In the genomic region with DNA sequence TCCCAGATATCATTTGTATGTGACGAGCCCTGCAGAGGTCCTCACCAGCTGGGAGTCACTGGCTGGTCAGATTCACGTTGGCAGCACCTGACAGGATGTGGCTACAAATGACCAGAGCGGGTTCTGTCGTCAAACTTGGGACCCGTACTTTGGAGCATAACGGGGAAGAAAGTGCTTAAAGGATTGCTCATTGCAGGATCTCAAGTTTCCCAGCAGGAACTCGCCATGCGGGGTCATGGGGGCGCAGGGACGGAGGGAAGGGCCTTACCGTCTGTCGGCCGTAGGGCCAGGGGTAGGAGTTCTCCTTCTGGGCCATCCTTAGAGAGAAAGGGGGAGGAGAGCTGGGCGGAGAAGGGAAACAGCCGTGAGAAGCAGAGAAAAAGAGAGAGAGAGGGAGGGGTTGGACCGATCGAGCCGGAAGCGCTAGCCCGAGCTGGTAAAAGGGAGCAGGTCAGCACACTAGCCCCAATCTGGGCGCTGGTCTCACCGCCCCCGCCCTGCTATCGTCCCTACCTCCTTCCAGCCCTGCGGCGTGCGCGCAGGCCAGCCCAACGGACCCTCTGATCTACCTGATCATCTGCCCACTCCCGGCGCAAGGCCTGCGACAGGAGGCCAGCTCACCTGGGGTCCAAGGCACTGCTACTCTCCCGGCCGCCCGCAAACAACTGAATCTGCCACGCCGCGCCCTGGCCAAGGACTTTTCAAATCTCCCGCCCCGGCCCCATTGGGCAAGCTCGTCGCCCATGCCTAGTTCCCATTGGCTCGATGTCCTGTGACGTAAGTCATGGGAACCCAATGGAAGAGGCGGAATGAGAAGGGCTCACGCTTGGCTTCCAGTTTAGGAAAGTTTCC, we compare ENCODE assay signal across 1 cellular context.
A peak's percentile ranks its signal among the peaks of the same experiment; 100 is the strongest.
TF ChIP-seq lines count a peak whose summit lies in the region.

A gene (minus strand): TSS at position 667 of the 852 bp plus-strand sequence. CDS start 351 bp downstream, at position 316.

TF ChIP-seq in HepG2, 621 proteins besides CTCF, POLR2A, EP300 and RAD21 (continued from another document and continues in another):
- TF ChIP-seq, protein P1, sequence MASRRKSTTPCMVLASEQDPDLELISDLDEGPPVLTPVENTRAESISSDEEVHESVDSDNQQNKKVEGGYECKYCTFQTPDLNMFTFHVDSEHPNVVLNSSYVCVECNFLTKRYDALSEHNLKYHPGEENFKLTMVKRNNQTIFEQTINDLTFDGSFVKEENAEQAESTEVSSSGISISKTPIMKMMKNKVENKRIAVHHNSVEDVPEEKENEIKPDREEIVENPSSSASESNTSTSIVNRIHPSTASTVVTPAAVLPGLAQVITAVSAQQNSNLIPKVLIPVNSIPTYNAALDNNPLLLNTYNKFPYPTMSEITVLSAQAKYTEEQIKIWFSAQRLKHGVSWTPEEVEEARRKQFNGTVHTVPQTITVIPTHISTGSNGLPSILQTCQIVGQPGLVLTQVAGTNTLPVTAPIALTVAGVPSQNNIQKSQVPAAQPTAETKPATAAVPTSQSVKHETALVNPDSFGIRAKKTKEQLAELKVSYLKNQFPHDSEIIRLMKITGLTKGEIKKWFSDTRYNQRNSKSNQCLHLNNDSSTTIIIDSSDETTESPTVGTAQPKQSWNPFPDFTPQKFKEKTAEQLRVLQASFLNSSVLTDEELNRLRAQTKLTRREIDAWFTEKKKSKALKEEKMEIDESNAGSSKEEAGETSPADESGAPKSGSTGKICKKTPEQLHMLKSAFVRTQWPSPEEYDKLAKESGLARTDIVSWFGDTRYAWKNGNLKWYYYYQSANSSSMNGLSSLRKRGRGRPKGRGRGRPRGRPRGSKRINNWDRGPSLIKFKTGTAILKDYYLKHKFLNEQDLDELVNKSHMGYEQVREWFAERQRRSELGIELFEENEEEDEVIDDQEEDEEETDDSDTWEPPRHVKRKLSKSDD (CRISPR knock-in tag; IDR thresholded peaks at IDR 0.05; ENCODE audit: low read depth): 0 out of 2 replicates have a peak, but pooled peaks have one; percentile 43
- TF ChIP-seq, protein P2, sequence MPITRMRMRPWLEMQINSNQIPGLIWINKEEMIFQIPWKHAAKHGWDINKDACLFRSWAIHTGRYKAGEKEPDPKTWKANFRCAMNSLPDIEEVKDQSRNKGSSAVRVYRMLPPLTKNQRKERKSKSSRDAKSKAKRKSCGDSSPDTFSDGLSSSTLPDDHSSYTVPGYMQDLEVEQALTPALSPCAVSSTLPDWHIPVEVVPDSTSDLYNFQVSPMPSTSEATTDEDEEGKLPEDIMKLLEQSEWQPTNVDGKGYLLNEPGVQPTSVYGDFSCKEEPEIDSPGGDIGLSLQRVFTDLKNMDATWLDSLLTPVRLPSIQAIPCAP (CRISPR knock-in tag; IDR thresholded peaks at IDR 0.05; ENCODE audit: low read depth): no peak
- TF ChIP-seq ZNF577 (CRISPR knock-in tag; IDR thresholded peaks at IDR 0.05; ENCODE audit: borderline replicate concordance, low read depth): no peak
- no peak for TF ChIP-seq ZNF839 (CRISPR knock-in tag; IDR thresholded peaks at IDR 0.05; ENCODE audit: borderline replicate concordance)
- TF ChIP-seq ZNF124 (CRISPR knock-in tag; IDR thresholded peaks at IDR 0.05): no peak
- no peak for TF ChIP-seq ZNF703 (CRISPR knock-in tag; IDR thresholded peaks at IDR 0.05; ENCODE audit: borderline replicate concordance)
- TF ChIP-seq, protein P3, sequence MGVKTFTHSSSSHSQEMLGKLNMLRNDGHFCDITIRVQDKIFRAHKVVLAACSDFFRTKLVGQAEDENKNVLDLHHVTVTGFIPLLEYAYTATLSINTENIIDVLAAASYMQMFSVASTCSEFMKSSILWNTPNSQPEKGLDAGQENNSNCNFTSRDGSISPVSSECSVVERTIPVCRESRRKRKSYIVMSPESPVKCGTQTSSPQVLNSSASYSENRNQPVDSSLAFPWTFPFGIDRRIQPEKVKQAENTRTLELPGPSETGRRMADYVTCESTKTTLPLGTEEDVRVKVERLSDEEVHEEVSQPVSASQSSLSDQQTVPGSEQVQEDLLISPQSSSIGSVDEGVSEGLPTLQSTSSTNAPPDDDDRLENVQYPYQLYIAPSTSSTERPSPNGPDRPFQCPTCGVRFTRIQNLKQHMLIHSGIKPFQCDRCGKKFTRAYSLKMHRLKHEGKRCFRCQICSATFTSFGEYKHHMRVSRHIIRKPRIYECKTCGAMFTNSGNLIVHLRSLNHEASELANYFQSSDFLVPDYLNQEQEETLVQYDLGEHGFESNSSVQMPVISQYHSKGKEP (CRISPR knock-in tag; IDR thresholded peaks at IDR 0.05): no peak
- no peak for TF ChIP-seq ATAD3A (CRISPR knock-in tag; IDR thresholded peaks at IDR 0.05)
- 0 out of 2 replicates have a peak, but pooled peaks have one; percentile 7 for TF ChIP-seq THAP11 (CRISPR knock-in tag; IDR thresholded peaks at IDR 0.05)
- TF ChIP-seq, protein P4, sequence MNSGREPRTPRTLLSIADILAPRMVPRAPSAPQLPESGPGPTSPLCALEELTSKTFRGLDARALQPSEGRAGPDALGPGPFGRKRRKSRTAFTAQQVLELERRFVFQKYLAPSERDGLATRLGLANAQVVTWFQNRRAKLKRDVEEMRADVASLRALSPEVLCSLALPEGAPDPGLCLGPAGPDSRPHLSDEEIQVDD (CRISPR knock-in tag; IDR thresholded peaks at IDR 0.05; ENCODE audit: borderline replicate concordance): no peak
- TF ChIP-seq ZNF841 (CRISPR knock-in tag; IDR thresholded peaks at IDR 0.05; ENCODE audit: borderline replicate concordance): no peak
- TF ChIP-seq ZMYM4 (CRISPR knock-in tag; IDR thresholded peaks at IDR 0.05): peak; percentile 69; the same call in 1 of the 2 replicates
- TF ChIP-seq ZNF33B (CRISPR knock-in tag; IDR thresholded peaks at IDR 0.05): no peak
- TF ChIP-seq, protein P5, sequence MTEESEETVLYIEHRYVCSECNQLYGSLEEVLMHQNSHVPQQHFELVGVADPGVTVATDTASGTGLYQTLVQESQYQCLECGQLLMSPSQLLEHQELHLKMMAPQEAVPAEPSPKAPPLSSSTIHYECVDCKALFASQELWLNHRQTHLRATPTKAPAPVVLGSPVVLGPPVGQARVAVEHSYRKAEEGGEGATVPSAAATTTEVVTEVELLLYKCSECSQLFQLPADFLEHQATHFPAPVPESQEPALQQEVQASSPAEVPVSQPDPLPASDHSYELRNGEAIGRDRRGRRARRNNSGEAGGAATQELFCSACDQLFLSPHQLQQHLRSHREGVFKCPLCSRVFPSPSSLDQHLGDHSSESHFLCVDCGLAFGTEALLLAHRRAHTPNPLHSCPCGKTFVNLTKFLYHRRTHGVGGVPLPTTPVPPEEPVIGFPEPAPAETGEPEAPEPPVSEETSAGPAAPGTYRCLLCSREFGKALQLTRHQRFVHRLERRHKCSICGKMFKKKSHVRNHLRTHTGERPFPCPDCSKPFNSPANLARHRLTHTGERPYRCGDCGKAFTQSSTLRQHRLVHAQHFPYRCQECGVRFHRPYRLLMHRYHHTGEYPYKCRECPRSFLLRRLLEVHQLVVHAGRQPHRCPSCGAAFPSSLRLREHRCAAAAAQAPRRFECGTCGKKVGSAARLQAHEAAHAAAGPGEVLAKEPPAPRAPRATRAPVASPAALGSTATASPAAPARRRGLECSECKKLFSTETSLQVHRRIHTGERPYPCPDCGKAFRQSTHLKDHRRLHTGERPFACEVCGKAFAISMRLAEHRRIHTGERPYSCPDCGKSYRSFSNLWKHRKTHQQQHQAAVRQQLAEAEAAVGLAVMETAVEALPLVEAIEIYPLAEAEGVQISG (CRISPR knock-in tag; IDR thresholded peaks at IDR 0.05): peak; percentile 48; the same call in 1 of the 2 replicates
- TF ChIP-seq ELF3 (CRISPR knock-in tag; IDR thresholded peaks at IDR 0.05): no peak
- 0 out of 2 replicates have a peak, but pooled peaks have one; percentile 28 for TF ChIP-seq NFE2L1 (CRISPR knock-in tag; IDR thresholded peaks at IDR 0.05; ENCODE audit: borderline replicate concordance)
- no peak for TF ChIP-seq AHR (CRISPR knock-in tag; IDR thresholded peaks at IDR 0.05)
- TF ChIP-seq MBNL3 (CRISPR knock-in tag; conservative IDR thresholded peaks at IDR 0.05): no peak
- TF ChIP-seq, protein P6, sequence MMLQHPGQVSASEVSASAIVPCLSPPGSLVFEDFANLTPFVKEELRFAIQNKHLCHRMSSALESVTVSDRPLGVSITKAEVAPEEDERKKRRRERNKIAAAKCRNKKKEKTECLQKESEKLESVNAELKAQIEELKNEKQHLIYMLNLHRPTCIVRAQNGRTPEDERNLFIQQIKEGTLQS (CRISPR knock-in tag; IDR thresholded peaks at IDR 0.05): no peak
- TF ChIP-seq ZNF251 (CRISPR knock-in tag; IDR thresholded peaks at IDR 0.05): 0 out of 2 replicates have a peak, but pooled peaks have one; percentile 52
- peak; percentile 68; the same call in 1 of the 2 replicates for TF ChIP-seq SP2 (CRISPR knock-in tag; IDR thresholded peaks at IDR 0.05)
- no peak for TF ChIP-seq ZNF530 (CRISPR knock-in tag; IDR thresholded peaks at IDR 0.05; ENCODE audit: low read depth)
- no peak for TF ChIP-seq PHB2 (IDR thresholded peaks at IDR 0.05; ENCODE audit: partially characterized antibody)
- TF ChIP-seq, protein P7, sequence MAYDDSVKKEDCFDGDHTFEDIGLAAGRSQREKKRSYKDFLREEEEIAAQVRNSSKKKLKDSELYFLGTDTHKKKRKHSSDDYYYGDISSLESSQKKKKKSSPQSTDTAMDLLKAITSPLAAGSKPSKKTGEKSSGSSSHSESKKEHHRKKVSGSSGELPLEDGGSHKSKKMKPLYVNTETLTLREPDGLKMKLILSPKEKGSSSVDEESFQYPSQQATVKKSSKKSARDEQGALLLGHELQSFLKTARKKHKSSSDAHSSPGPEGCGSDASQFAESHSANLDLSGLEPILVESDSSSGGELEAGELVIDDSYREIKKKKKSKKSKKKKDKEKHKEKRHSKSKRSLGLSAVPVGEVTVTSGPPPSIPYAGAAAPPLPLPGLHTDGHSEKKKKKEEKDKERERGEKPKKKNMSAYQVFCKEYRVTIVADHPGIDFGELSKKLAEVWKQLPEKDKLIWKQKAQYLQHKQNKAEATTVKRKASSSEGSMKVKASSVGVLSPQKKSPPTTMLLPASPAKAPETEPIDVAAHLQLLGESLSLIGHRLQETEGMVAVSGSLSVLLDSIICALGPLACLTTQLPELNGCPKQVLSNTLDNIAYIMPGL (CRISPR knock-in tag; IDR thresholded peaks at IDR 0.05; ENCODE audit: borderline replicate concordance in 1 of 2, low read depth in 1 of 2): peak; percentile 39 to 82; a peak in 3 of 4 replicates
- TF ChIP-seq, protein P8, sequence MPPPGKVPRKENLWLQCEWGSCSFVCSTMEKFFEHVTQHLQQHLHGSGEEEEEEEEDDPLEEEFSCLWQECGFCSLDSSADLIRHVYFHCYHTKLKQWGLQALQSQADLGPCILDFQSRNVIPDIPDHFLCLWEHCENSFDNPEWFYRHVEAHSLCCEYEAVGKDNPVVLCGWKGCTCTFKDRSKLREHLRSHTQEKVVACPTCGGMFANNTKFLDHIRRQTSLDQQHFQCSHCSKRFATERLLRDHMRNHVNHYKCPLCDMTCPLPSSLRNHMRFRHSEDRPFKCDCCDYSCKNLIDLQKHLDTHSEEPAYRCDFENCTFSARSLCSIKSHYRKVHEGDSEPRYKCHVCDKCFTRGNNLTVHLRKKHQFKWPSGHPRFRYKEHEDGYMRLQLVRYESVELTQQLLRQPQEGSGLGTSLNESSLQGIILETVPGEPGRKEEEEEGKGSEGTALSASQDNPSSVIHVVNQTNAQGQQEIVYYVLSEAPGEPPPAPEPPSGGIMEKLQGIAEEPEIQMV (CRISPR knock-in tag; IDR thresholded peaks at IDR 0.05; ENCODE audit: low read depth): 0 out of 2 replicates have a peak, but pooled peaks have one; percentile 51
- TF ChIP-seq EHMT2 (IDR thresholded peaks at IDR 0.05; ENCODE audit: borderline replicate concordance, low read depth, low read length): no peak
- TF ChIP-seq SATB2 (CRISPR knock-in tag; IDR thresholded peaks at IDR 0.05): no peak
- 0 out of 2 replicates have a peak, but pooled peaks have one; percentile 44 for TF ChIP-seq ZNF563 (CRISPR knock-in tag; IDR thresholded peaks at IDR 0.05)
- TF ChIP-seq, protein P9, sequence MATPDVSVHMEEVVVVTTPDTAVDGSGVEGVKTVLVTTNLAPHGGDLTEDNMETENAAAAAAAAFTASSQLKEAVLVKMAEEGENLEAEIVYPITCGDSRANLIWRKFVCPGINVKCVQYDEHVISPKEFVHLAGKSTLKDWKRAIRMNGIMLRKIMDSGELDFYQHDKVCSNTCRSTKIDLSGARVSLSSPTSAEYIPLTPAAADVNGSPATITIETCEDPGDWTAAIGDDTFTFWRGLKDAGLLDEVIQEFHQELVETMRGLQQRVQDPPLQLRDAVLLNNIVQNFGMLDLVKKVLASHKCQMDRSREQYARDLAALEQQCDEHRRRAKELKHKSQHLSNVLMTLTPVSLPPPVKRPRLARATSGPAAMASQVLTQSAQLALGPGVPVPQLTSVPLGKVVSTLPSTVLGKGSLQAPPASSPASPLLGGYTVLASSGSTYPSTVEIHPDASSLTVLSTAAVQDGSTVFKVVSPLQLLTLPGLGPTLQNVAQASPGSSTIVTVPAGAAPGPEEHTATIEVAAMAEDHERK (CRISPR knock-in tag; IDR thresholded peaks at IDR 0.05; ENCODE audit: low read depth): no peak
- no peak for TF ChIP-seq HMG20B (CRISPR knock-in tag; conservative IDR thresholded peaks at IDR 0.05)
- TF ChIP-seq POLR2AphosphoS2 (IDR thresholded peaks at IDR 0.05; ENCODE audit: low read depth, low read length): no peak
- no peak for TF ChIP-seq ZBTB8A (CRISPR knock-in tag; IDR thresholded peaks at IDR 0.05; ENCODE audit: borderline replicate concordance, low read depth)
- TF ChIP-seq ZNF713 (CRISPR knock-in tag; IDR thresholded peaks at IDR 0.05): no peak; the same call in 1 of the 2 replicates
- TF ChIP-seq NFE2 (CRISPR knock-in tag; IDR thresholded peaks at IDR 0.05): no peak
- no peak for TF ChIP-seq MTF2 (CRISPR knock-in tag; IDR thresholded peaks at IDR 0.05; ENCODE audit: borderline replicate concordance)
- TF ChIP-seq BORCS8-MEF2B (CRISPR knock-in tag; IDR thresholded peaks at IDR 0.05): peak; percentile 97
- TF ChIP-seq ZNF773 (CRISPR knock-in tag; IDR thresholded peaks at IDR 0.05; ENCODE audit: borderline replicate concordance): no peak
- TF ChIP-seq RBAK (CRISPR knock-in tag; IDR thresholded peaks at IDR 0.05): no peak
- peak; percentile 58; the same call in 1 of the 2 replicates for TF ChIP-seq RFX5 (IDR thresholded peaks at IDR 0.05; ENCODE audit: low read depth, low read length)
- TF ChIP-seq, protein P10, sequence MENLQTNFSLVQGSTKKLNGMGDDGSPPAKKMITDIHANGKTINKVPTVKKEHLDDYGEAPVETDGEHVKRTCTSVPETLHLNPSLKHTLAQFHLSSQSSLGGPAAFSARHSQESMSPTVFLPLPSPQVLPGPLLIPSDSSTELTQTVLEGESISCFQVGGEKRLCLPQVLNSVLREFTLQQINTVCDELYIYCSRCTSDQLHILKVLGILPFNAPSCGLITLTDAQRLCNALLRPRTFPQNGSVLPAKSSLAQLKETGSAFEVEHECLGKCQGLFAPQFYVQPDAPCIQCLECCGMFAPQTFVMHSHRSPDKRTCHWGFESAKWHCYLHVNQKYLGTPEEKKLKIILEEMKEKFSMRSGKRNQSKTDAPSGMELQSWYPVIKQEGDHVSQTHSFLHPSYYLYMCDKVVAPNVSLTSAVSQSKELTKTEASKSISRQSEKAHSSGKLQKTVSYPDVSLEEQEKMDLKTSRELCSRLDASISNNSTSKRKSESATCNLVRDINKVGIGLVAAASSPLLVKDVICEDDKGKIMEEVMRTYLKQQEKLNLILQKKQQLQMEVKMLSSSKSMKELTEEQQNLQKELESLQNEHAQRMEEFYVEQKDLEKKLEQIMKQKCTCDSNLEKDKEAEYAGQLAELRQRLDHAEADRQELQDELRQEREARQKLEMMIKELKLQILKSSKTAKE (CRISPR knock-in tag; IDR thresholded peaks at IDR 0.05; ENCODE audit: borderline replicate concordance): no peak
- TF ChIP-seq NR2F2 (IDR thresholded peaks at IDR 0.05; ENCODE audit: borderline replicate concordance, low read depth): peak; percentile 33; the same call in 1 of the 2 replicates
- peak; percentile 64; the same call in 1 of the 2 replicates for TF ChIP-seq ZNF383 (CRISPR knock-in tag; IDR thresholded peaks at IDR 0.05; ENCODE audit: borderline replicate concordance)
- 0 out of 2 replicates have a peak, but pooled peaks have one; percentile 61 for TF ChIP-seq RARG (CRISPR knock-in tag; IDR thresholded peaks at IDR 0.05; ENCODE audit: low read depth)
